In the genomic region with DNA sequence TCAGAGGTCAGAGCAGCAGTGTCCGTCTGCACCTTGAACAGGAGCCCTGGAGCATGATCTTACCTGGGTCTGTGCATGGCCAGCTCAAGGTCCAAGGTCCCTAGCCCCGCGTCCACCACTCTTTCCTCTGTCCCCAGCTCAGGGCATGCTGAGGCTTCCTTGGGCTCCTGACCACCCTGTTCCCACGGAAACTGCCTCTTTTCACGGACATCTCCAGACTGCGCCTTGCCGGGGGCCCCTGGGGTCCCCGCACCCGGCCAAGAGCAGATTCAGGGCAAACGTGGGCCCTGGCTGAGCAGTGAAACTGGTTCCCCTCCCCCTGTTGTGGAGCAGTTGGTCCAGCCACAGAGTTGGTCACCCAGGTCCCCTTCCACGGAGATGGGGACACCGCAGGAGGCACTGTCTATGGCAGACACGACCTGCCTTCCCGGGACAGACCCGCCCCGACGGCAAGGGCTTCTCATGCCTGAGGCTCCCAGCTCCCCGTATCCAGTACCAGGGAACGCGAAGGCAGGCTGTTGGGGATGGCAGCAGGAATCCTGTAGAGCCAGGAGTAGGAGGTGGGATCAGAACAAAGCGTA, we compare ENCODE assay signal across 1 cellular context.
TF ChIP-seq lines count a peak whose summit lies in the region.

No MANE protein-coding gene starts in this region.

TF ChIP-seq in GM23338, 12 proteins besides CTCF, POLR2A, EP300 and RAD21 (continued from another document):
- TF ChIP-seq, protein P1, sequence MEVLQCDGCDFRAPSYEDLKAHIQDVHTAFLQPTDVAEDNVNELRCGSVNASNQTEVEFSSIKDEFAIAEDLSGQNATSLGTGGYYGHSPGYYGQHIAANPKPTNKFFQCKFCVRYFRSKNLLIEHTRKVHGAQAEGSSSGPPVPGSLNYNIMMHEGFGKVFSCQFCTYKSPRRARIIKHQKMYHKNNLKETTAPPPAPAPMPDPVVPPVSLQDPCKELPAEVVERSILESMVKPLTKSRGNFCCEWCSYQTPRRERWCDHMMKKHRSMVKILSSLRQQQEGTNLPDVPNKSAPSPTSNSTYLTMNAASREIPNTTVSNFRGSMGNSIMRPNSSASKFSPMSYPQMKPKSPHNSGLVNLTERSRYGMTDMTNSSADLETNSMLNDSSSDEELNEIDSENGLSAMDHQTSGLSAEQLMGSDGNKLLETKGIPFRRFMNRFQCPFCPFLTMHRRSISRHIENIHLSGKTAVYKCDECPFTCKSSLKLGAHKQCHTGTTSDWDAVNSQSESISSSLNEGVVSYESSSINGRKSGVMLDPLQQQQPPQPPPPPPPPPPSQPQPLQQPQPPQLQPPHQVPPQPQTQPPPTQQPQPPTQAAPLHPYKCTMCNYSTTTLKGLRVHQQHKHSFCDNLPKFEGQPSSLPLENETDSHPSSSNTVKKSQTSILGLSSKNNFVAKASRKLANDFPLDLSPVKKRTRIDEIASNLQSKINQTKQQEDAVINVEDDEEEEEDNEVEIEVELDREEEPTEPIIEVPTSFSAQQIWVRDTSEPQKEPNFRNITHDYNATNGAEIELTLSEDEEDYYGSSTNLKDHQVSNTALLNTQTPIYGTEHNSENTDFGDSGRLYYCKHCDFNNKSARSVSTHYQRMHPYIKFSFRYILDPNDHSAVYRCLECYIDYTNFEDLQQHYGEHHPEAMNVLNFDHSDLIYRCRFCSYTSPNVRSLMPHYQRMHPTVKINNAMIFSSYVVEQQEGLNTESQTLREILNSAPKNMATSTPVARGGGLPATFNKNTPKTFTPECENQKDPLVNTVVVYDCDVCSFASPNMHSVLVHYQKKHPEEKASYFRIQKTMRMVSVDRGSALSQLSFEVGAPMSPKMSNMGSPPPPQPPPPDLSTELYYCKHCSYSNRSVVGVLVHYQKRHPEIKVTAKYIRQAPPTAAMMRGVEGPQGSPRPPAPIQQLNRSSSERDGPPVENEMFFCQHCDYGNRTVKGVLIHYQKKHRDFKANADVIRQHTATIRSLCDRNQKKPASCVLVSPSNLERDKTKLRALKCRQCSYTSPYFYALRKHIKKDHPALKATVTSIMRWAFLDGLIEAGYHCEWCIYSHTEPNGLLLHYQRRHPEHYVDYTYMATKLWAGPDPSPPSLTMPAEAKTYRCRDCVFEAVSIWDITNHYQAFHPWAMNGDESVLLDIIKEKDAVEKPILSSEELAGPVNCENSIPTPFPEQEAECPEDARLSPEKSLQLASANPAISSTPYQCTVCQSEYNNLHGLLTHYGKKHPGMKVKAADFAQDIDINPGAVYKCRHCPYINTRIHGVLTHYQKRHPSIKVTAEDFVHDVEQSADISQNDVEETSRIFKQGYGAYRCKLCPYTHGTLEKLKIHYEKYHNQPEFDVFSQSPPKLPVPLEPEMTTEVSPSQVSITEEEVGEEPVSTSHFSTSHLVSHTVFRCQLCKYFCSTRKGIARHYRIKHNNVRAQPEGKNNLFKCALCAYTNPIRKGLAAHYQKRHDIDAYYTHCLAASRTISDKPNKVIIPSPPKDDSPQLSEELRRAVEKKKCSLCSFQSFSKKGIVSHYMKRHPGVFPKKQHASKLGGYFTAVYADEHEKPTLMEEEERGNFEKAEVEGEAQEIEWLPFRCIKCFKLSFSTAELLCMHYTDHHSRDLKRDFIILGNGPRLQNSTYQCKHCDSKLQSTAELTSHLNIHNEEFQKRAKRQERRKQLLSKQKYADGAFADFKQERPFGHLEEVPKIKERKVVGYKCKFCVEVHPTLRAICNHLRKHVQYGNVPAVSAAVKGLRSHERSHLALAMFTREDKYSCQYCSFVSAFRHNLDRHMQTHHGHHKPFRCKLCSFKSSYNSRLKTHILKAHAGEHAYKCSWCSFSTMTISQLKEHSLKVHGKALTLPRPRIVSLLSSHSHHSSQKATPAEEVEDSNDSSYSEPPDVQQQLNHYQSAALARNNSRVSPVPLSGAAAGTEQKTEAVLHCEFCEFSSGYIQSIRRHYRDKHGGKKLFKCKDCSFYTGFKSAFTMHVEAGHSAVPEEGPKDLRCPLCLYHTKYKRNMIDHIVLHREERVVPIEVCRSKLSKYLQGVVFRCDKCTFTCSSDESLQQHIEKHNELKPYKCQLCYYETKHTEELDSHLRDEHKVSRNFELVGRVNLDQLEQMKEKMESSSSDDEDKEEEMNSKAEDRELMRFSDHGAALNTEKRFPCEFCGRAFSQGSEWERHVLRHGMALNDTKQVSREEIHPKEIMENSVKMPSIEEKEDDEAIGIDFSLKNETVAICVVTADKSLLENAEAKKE (CRISPR knock-in tag; IDR thresholded peaks at IDR 0.05): no peak
